Comparison of ENCODE assay signal across 8 cellular contexts in the genomic region with DNA sequence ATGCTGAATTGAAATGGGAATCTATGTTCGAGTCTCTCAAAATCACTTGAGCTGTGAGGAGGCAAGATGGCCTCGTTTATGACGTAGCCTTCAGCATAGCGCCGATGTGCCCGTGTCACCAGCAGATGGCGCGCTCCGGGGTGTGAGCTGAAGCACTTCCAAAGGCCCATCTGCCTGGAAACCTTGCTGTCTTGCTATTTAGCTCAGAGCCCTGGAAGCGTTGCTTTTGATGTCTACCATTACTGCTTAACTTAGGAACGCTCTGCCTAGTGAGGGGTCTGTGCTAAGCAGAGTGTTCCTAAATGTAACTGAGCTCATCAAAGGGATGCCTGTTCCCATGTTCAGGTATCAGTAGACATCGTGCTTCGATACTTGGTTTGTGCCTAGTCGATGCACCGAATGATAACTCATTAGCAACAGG.
A peak's percentile ranks its signal among the peaks of the same experiment; 100 is the strongest.
DNase-seq lines count a peak whose midpoint lies in the region; ATAC-seq and TF ChIP-seq lines count a peak whose summit lies in the region.

No MANE protein-coding gene starts in this region.

- H3K27me3 Mint-ChIP-seq in activated CD4-positive, alpha-beta T cell treated with anti-CD3 and anti-CD28 coated beads for 36 hours: peaks cover 18% of the 10 kb centered on the region

- CTCF ChIA-PET in activated CD4-positive, alpha-beta T cell treated with anti-CD3 and anti-CD28 coated beads for 36 hours (lab: Charles Lee): interaction anchor here (0.6 to 2.9 kb wide), 32 partner anchors 9 to 1898 kb away, joined by 3 to 52 read pairs (median 4); a partner anchor contains a TSS

- no peak overlapping the region for H3K27ac Mint-ChIP-seq in activated CD4-positive, alpha-beta T cell treated with anti-CD3 and anti-CD28 coated beads for 36 hours

- H3K4me1 ChIP-seq in colonic mucosa (no peaks in the 10 kb centered on the region), lower lobe of right lung (peaks cover 7% of the 10 kb centered on the region)

- peak; percentile 69 for TF ChIP-seq CTCF in colonic mucosa (IDR thresholded peaks at IDR 0.05)
- peak; percentile 80 for TF ChIP-seq CTCF in lower lobe of right lung (IDR thresholded peaks at IDR 0.05)

- DNase-seq in Right ventricle myocardium inferior (ENCODE audit: missing footprints) (peak; percentile 87), cardiac septum (ENCODE audit: low spot score) (no peak), NCI-H2227 treated with DMSO at 0.1 percent for 48 hours (lab: John Stamatoyannopoulos, UW) (peak; percentile 81), colonic mucosa (peak; percentile 74), lower lobe of right lung (peak; percentile 81)
- DNase-seq in activated CD4-positive, alpha-beta T cell treated with anti-CD3 and anti-CD28 coated beads for 36 hours: peak; percentile 90
- DNase-seq in stimulated activated CD8-positive, alpha-beta memory T cell treated with anti-CD3 and anti-CD28 coated beads, Interleukin-15, amount 100 ng/mL, for 1 hour (ENCODE audit: low read depth): peak; percentile 25

- H3K4me3 Mint-ChIP-seq in activated CD4-positive, alpha-beta T cell treated with anti-CD3 and anti-CD28 coated beads for 36 hours: no peak overlapping the region

- ATAC-seq in Right ventricle myocardium inferior: peak; percentile 60
- ATAC-seq in HG03025 (IDR thresholded peaks at IDR 0.05; ENCODE audit: low FRiP score, unreplicated experiment): peak; percentile 88
- ATAC-seq in activated CD4-positive, alpha-beta T cell treated with anti-CD3 and anti-CD28 coated beads for 36 hours: peak; percentile 85
- peak; percentile 74 to 84 for ATAC-seq in lower lobe of right lung

- no peak overlapping the region for H3K9ac ChIP-seq in colonic mucosa (ENCODE audit: low read depth in 2 of 2, low read length in 2 of 2)

- POLR2A ChIA-PET in activated CD4-positive, alpha-beta T cell treated with anti-CD3 and anti-CD28 coated beads for 36 hours (lab: Charles Lee): no interaction called here

- no peaks in the 10 kb centered on the region for H3K4me1 Mint-ChIP-seq in activated CD4-positive, alpha-beta T cell treated with anti-CD3 and anti-CD28 coated beads for 36 hours

- H3K36me3 ChIP-seq in colonic mucosa (no peaks in the 10 kb centered on the region), lower lobe of right lung (no peaks in the 10 kb centered on the region)

- H3K27ac ChIP-seq in colonic mucosa (no peak overlapping the region), lower lobe of right lung (no peak overlapping the region)

- H3K4me3 ChIP-seq in colonic mucosa: no peak overlapping the region
- H3K4me3 ChIP-seq in lower lobe of right lung: no peak overlapping the region

- intact Hi-C loops in Right ventricle myocardium inferior (cut with DNase I) (loop anchor here (10.0 kb wide), 1 partner anchor 540 kb away; no protein-coding TSS in a partner anchor), cardiac septum (cut with DNase I) (loop anchor here (2.0 to 10.0 kb wide), 2 partner anchors 112 to 620 kb away; no protein-coding TSS in a partner anchor), colonic mucosa (cut with DNase I) (loop anchor here (5.0 kb wide), 2 partner anchors 543 to 623 kb away; no protein-coding TSS in a partner anchor), lower lobe of right lung (cut with DNase I) (no loop called here)
- intact Hi-C loops in activated CD4-positive, alpha-beta T cell treated with anti-CD3 and anti-CD28 coated beads for 36 hours (cut with DNase I, micrococcal nuclease): loop anchor here (1.0 to 10.0 kb wide), 6 partner anchors 115 to 620 kb away; no protein-coding TSS in a partner anchor

- H3K27me3 ChIP-seq in colonic mucosa (no peaks in the 10 kb centered on the region), lower lobe of right lung (ENCODE audit: low read depth) (no peaks in the 10 kb centered on the region)

- no peaks in the 10 kb centered on the region for H3K36me3 Mint-ChIP-seq in activated CD4-positive, alpha-beta T cell treated with anti-CD3 and anti-CD28 coated beads for 36 hours (ENCODE audit: low read depth)

- no peaks in the 10 kb centered on the region for H3K9me3 ChIP-seq in colonic mucosa
- H3K9me3 ChIP-seq in lower lobe of right lung: no peaks in the 10 kb centered on the region

- H3K9me3 Mint-ChIP-seq in activated CD4-positive, alpha-beta T cell treated with anti-CD3 and anti-CD28 coated beads for 36 hours (ENCODE audit: low read depth): no peaks in the 10 kb centered on the region
